In the genomic region with DNA sequence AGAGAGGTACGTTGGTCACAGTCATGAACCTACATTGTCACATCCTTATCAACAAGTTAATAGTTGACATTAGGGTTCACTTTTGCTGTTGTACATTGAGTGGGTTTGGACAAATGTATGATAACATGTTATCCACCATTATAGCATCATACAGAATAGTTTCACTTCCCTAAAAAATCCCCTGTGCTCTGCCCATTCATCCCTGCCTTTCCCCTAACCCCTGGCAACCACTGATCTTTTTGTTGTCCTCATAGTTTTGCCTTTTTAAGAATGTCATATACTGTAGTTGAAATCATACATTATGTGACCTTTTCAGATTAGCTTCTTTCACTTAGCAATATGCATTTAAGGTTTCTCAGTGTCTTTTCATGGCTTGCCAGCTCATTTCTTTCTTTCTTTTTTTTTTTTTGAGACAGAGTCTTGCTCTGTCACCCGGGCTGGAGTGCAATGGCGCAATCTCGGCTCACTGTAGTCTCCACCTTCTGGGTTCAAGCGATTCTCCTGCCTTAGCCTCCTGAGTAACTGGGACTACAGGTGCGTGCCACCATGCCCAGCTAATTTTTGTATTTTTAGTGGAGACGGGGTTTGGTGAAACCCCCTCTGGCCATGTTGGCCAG, we compare ENCODE assay signal across 1 cellular context.
TF ChIP-seq lines count a peak whose summit lies in the region.

No MANE protein-coding gene starts in this region.

TF ChIP-seq in HepG2, 621 proteins besides CTCF, POLR2A, EP300 and RAD21 (continued from another document):
- no peak for TF ChIP-seq ZFY (CRISPR knock-in tag; IDR thresholded peaks at IDR 0.05)
- no peak for TF ChIP-seq ZNF572 (CRISPR knock-in tag; IDR thresholded peaks at IDR 0.05)
